ENCODE assay signal across 9 cellular contexts in genomic region chr18:63394954-63395353, GRCh38.
"Had no signal": no experiment of that assay in that cellular context is flagged by ENCODE, and none has a peak within 500 bp of the region (broad histone marks: within the 10 kb centered on the region; RNA-seq: fewer than 3 reads in every experiment).

No MANE protein-coding gene starts in this region.

- H3K9me3 Mint-ChIP-seq: HFFc6 had no signal

- H3K4me3 Mint-ChIP-seq: HFFc6 had no signal

- H3K9me3 ChIP-seq: HAP-1 had no signal

- FAIRE-seq: HTR-8/SVneo, K562 had no signal

- DNase-seq: GM23248, GOT3, H7, HFFc6, IMR-90 had no signal

- H3K4me1 ChIP-seq: HAP-1 had no signal

- ATAC-seq: HCT116, K562 had no signal

- H3K27ac Mint-ChIP-seq: HFFc6 had no signal

- H3K27ac ChIP-seq: GM23248 had no signal

- H3K4me3 ChIP-seq: GM23248, HAP-1, K562 had no signal
